Comparison of ENCODE assay signal across 10 cellular contexts in the genomic region with DNA sequence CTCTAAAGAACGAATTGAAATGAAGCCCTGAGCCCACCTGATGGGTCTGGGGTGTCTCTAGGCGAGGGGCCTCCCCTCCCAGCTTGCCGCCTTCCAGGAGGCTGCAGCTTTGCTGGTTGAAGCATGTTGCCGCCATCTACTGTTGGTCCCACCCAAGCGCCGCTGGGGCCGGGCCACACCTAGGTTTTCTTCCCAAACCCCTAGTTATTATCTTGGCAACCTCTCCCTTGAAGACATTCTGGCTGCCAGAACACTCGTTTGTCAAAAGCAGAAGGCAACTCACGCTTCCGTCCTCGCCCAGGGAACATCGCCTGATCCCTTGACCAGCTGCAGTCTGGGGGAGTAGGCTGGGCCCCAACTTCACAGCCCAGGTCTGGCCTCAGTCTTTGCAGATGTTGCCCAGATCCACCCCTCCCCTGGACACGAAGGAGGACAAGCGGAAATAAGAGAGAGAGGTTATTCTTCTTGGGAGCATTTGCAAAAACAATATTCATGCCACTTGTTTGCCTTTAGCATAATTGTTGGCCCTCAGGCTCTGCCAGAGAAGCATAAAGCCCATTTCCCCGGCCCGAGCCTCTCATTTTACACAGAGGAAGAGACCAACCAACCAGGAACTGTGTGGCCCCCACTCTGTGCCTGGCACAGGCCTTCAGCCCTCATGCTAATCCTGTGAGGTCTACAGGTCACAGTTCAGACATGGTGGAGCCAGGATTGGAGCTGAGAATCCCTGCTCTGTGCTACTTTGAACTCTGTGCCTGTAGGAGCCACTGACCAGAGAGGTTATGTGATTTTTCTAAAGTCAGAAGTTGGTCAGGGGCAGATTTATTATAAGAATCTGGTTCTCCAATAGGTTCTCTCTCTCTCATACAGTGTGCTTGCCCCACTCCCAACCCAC. TPM values are rescaled to one million over a fixed set of nuclear protein-coding genes. Genes with fewer than 3 reads are reported as not detected.
DNase-seq lines count a peak whose midpoint lies in the region; ATAC-seq and FAIRE-seq lines count a peak whose summit lies in the region.
"Had no signal": no experiment of that assay in that cellular context is flagged by ENCODE, and none has a peak within 500 bp of the region (broad histone marks: within the 10 kb centered on the region; RNA-seq: fewer than 3 reads in every experiment).

No MANE protein-coding gene starts in this region.

- H3K18ac ChIP-seq in neuronal stem cell (ENCODE audit: low read length), result peak overlapping the region; percentile 21

- H2BK120ac ChIP-seq in neuronal stem cell (ENCODE audit: low read depth, low read length), result no peak overlapping the region

- peak overlapping the region in 1 of 11 experiments; percentile 19; a peak in 2 of 22 replicates for H3K9ac ChIP-seq in BLaER1 treated with 17β-estradiol and CSF1 and Interleukin-3, amounts not matched to agents 10 nM and 100 nM
- H3K9ac ChIP-seq in Karpas-422 (ENCODE audit: low read length) (no peak overlapping the region), neuronal stem cell (ENCODE audit: low read depth, low read length, poor library complexity) (no peak overlapping the region)

- H3K9me2 ChIP-seq in Karpas-422 (replicated peaks; ENCODE audit: insufficient read depth, low read length), result no peaks in the 10 kb centered on the region

- no CpG with 5 or more reads among the region's 16 CpGs for WGBS in neuronal stem cell (ENCODE audit: extremely low coverage in 2 of 2, insufficient read length in 2 of 2, insufficient replicate concordance in 1 of 2), 2 donors
- WGBS in small intestine, 3 donors, result 58 to 68% (median 59%) methylated on average over 16 of the region's 16 CpGs

- H2BK5ac ChIP-seq in neuronal stem cell (ENCODE audit: low read length), result no peak overlapping the region

- no peak overlapping the region for H3K27ac ChIP-seq in BLaER1 treated with 17β-estradiol and CSF1 and Interleukin-3, amounts not matched to agents 10 nM and 100 nM
- H3K27ac ChIP-seq in Karpas-422 (ENCODE audit: low read length), result no peak overlapping the region
- peak overlapping the region; percentile 90 for H3K27ac ChIP-seq in epithelial cell of prostate
- H3K27ac ChIP-seq in neuronal stem cell (replicated peaks; ENCODE audit: low read length), result no peak overlapping the region
- peak overlapping the region in 1 of 2 donors; percentile 21 for H3K27ac ChIP-seq in small intestine (ENCODE audit: low read depth in 1 of 2, low read length in 1 of 2)

- H3K79me1 ChIP-seq in neuronal stem cell (ENCODE audit: low read depth, low read length), result no peaks in the 10 kb centered on the region

- ATAC-seq in HG03442 (IDR thresholded peaks at IDR 0.05; ENCODE audit: unreplicated experiment), result no peak

- no peaks in the 10 kb centered on the region for H3K9me3 ChIP-seq in BLaER1 treated with 17β-estradiol and CSF1 and Interleukin-3, amounts not matched to agents 10 nM and 100 nM (replicated peaks in 1 of 11)
- no peaks in the 10 kb centered on the region for H3K9me3 ChIP-seq in Karpas-422 (ENCODE audit: low read length)
- no peaks in the 10 kb centered on the region for H3K9me3 ChIP-seq in neuronal stem cell (replicated peaks in 1 of 2; ENCODE audit: control insufficient read depth in 2 of 2, insufficient read depth in 1 of 2, low read depth in 1 of 2, low read length in 2 of 2)
- H3K9me3 ChIP-seq in small intestine (ENCODE audit: control insufficient read depth, low read depth), result no peaks in the 10 kb centered on the region

- no peak overlapping the region for H4K8ac ChIP-seq in neuronal stem cell (ENCODE audit: low read depth, low read length)

- H2BK12ac ChIP-seq in neuronal stem cell (ENCODE audit: low read length), result no peak overlapping the region

- H4K20me1 ChIP-seq in BLaER1 treated with 17β-estradiol and CSF1 and Interleukin-3, amounts not matched to agents 10 nM and 100 nM, result peaks cover 0 to 85% (median 0%) of the 10 kb centered on the region in 11 experiments; a peak in 5 of 22 replicates
- no peaks in the 10 kb centered on the region for H4K20me1 ChIP-seq in Karpas-422 (ENCODE audit: insufficient read depth, low read depth, low read length)

- peak overlapping the region in 8 of 11 experiments; percentile 10 to 99 (median 30); a peak in 12 of 22 replicates for H3K4me2 ChIP-seq in BLaER1 treated with 17β-estradiol and CSF1 and Interleukin-3, amounts not matched to agents 10 nM and 100 nM
- H3K4me2 ChIP-seq in Karpas-422 (ENCODE audit: low read depth, low read length, poor library complexity, severe bottlenecking) (no peak overlapping the region), neuronal stem cell (ENCODE audit: insufficient read depth, low read length, poor library complexity, severe bottlenecking) (no peak overlapping the region)

- no peak overlapping the region for H2BK15ac ChIP-seq in neuronal stem cell (ENCODE audit: low read length)

- H4K91ac ChIP-seq in neuronal stem cell (ENCODE audit: low read depth, low read length, poor library complexity), result no peak overlapping the region

- peaks cover 0 to 5% (median 0%) of the 10 kb centered on the region in 11 experiments; a peak in 2 of 22 replicates for H3K27me3 ChIP-seq in BLaER1 treated with 17β-estradiol and CSF1 and Interleukin-3, amounts not matched to agents 10 nM and 100 nM
- H3K27me3 ChIP-seq in Karpas-422 (ENCODE audit: low read length), result no peaks in the 10 kb centered on the region
- H3K27me3 ChIP-seq in neuronal stem cell (ENCODE audit: control insufficient read depth in 3 of 3, insufficient read depth in 3 of 3, low read depth in 1 of 3, low read length in 3 of 3), result no peaks in the 10 kb centered on the region
- no peaks in the 10 kb centered on the region for H3K27me3 ChIP-seq in small intestine (ENCODE audit: control insufficient read depth in 2 of 2, insufficient read depth in 2 of 2, low read length in 2 of 2)

- H3K4me1 ChIP-seq in BLaER1 treated with 17β-estradiol and CSF1 and Interleukin-3, amounts not matched to agents 10 nM and 100 nM, result peaks cover 37 to 100% (median 83%) of the 10 kb centered on the region in 10 experiments
- H3K4me1 ChIP-seq in Karpas-422 (ENCODE audit: low read length) (peaks cover 8% of the 10 kb centered on the region), neuronal stem cell (ENCODE audit: control insufficient read depth in 2 of 2, insufficient read depth in 1 of 2, low read depth in 1 of 2, low read length in 2 of 2) (peaks cover 17 to 30% of the 10 kb centered on the region in 2 donors), small intestine (ENCODE audit: control insufficient read depth in 2 of 2, insufficient read depth in 1 of 2, low read depth in 1 of 2, low read length in 1 of 2) (peaks cover 7 to 13% of the 10 kb centered on the region in 2 donors)

- H3K23ac ChIP-seq in neuronal stem cell (ENCODE audit: low read depth, low read length, poor library complexity), result no peak overlapping the region

- H3K4ac ChIP-seq in neuronal stem cell (ENCODE audit: low read length), result no peak overlapping the region

- H3K36me3 ChIP-seq in BLaER1 treated with 17β-estradiol and CSF1 and Interleukin-3, amounts not matched to agents 10 nM and 100 nM, result peaks cover 0 to 35% (median 0%) of the 10 kb centered on the region in 11 experiments; a peak in 4 of 22 replicates
- H3K36me3 ChIP-seq in Karpas-422 (ENCODE audit: insufficient read depth, low read length) (no peaks in the 10 kb centered on the region), neuronal stem cell (replicated peaks in 1 of 2; ENCODE audit: control insufficient read depth in 2 of 2, insufficient read depth in 2 of 2, low read length in 2 of 2) (no peaks in the 10 kb centered on the region), small intestine (ENCODE audit: control insufficient read depth in 2 of 2, insufficient read depth in 2 of 2, low read length in 2 of 2) (no peaks in the 10 kb centered on the region)

- DNase-seq in Karpas-422, result peak; percentile 51
- DNase-seq in epithelial cell of prostate (ENCODE audit: low read depth, low spot score), result no peak
- DNase-seq in neuronal stem cell (ENCODE audit: low spot score), result no peak
- no peak for DNase-seq in MV-4-11 (lab: John Stamatoyannopoulos, UW)
- no peak for DNase-seq in small intestine
- DNase-seq in NCI-H146 (lab: John Stamatoyannopoulos, UW), result no peak
- DNase-seq: activated CD8-positive, alpha-beta memory T cell treated with anti-CD3 and anti-CD28 coated beads, Interleukin-2, amount 50 U/mL, for 48 hours had no signal

- H3K4me3 ChIP-seq in BLaER1 treated with 17β-estradiol and CSF1 and Interleukin-3, amounts not matched to agents 10 nM and 100 nM, result no peak overlapping the region
- H3K4me3 ChIP-seq in Karpas-422 (ENCODE audit: low read length), result no peak overlapping the region
- H3K4me3 ChIP-seq in neuronal stem cell (ENCODE audit: low read length in 2 of 2), result no peak overlapping the region
- no peak overlapping the region for H3K4me3 ChIP-seq in small intestine (ENCODE audit: low read depth in 1 of 2, low read length in 2 of 2)

- no peak overlapping the region for H3K14ac ChIP-seq in neuronal stem cell (ENCODE audit: low read length)

- H2AFZ ChIP-seq in Karpas-422 (ENCODE audit: low read length) (no peak overlapping the region), neuronal stem cell (ENCODE audit: low read length) (peak overlapping the region; percentile 89)

- H2AK5ac ChIP-seq in neuronal stem cell (ENCODE audit: low read depth, low read length), result no peak overlapping the region

- FAIRE-seq in small intestine (lab: Jason Lieb, UNC), result no peak
- FAIRE-seq: GM18507 had no signal

- H3K79me2 ChIP-seq in Karpas-422 (ENCODE audit: low read length), result no peaks in the 10 kb centered on the region

RNA-seq across cellular contexts. Expression of a gene that starts 6.7 kb away (rescaled TPM):
- not detected in 2 replicates for total RNA-seq in Karpas-422 (2014; rRNA removed; shearing (Covaris generic); ENCODE audit: low replicate concordance)
- polyA plus RNA-seq in neuronal stem cell (2013, experiment 1 of 2), result 1.8 TPM
- polyA plus RNA-seq in neuronal stem cell (2013, experiment 2 of 2), result 1.7 TPM
- 10 to 100 TPM; 11.6 to 65.9 (median 18.1) TPM for polyA plus RNA-seq in small intestine

Comparison
In these comparisons a context has a peak if more than half of its experiments do, and no peak if none do; other contexts are left out.
1. H3K4me2 ChIP-seq: peak in BLaER1 treated with 17β-estradiol and CSF1 and Interleukin-3, amounts not matched to agents 10 nM and 100 nM (8 of 11); none in Karpas-422 (single experiment) and neuronal stem cell (single experiment).